ENCODE assay signal across 8 cellular contexts in the genomic region with DNA sequence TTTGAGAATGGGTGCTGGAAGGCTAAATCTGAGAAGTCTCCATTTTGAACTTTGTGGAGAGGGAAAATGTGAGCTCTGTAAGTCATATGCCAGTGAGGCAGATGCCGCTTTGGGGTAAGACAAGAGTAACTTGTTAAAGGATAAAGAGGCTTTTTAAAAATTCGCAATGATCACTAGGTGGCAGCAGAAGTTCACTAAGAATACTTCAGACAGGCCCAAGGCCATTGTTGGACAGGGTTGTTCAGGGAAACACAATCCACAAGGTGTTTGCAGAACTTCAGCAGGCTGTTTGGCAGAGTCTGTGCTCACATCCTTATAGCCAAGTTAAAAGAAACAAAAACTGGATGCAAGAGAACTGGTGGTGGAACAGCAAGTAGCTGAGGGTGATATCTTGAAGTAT.
A peak's percentile ranks its signal among the peaks of the same experiment; 100 is the strongest.
DNase-seq lines count a peak whose midpoint lies in the region; ATAC-seq and TF ChIP-seq lines count a peak whose summit lies in the region.

No MANE protein-coding gene starts in this region.

- peak; percentile 4 for DNase-seq in activated CD4-positive, alpha-beta T cell treated with anti-CD3 and anti-CD28 coated beads for 48 hours
- DNase-seq in activated CD4-positive, alpha-beta T cell treated with anti-CD3 and anti-CD28 coated beads for 1 hour, result no peak
- peak; percentile 72 to 88 for DNase-seq in NCI-H524 (lab: John Stamatoyannopoulos, UW)
- peak; percentile 47 for DNase-seq in astrocyte of the cerebellum (ENCODE audit: low read depth)
- DNase-seq in hippocampal formation (lab: John Stamatoyannopoulos, UW), result peak; percentile 7 to 52
- peak; percentile 21 for DNase-seq in smooth muscle cell of the brain vasculature (ENCODE audit: low read depth, low spot score)

- H3K4me3 ChIP-seq in astrocyte of the cerebellum (ENCODE audit: low read depth, low read length), result no peak overlapping the region

- peak; percentile 53 for TF ChIP-seq CTCF in astrocyte of the cerebellum (IDR thresholded peaks at IDR 0.05; ENCODE audit: low read depth, low read length, missing control alignments)

- in situ Hi-C loops in astrocyte of the cerebellum (cut with HindIII; ENCODE audit: low sequenced_read_pairs), result no loop called here

- ATAC-seq in HG03025 (IDR thresholded peaks at IDR 0.05; ENCODE audit: low FRiP score, unreplicated experiment) (peak; percentile 69), HG03457 (IDR thresholded peaks at IDR 0.05; ENCODE audit: unreplicated experiment) (no peak)
